In the genomic region with DNA sequence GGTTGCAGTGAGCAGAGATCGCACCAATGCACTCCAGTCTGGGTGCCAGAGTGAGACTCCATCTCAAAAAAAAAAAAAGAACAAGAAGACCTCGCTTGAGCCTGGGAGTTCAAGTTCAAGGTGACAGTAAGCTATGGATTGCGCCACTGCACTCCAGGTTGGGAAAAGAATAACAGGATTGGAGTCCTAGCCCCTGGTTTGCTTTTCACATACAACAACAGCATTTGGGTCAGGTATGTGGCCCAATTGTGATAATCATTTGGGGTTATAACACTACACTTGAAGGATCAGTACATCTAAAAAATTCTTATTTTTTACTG, we compare ENCODE assay signal across 1 cellular context.
TF ChIP-seq lines count a peak whose summit lies in the region.

No MANE protein-coding gene starts in this region.

TF ChIP-seq in HepG2, 621 proteins besides CTCF, POLR2A, EP300 and RAD21 (continued from another document and continues in another):
- TF ChIP-seq, protein P1, sequence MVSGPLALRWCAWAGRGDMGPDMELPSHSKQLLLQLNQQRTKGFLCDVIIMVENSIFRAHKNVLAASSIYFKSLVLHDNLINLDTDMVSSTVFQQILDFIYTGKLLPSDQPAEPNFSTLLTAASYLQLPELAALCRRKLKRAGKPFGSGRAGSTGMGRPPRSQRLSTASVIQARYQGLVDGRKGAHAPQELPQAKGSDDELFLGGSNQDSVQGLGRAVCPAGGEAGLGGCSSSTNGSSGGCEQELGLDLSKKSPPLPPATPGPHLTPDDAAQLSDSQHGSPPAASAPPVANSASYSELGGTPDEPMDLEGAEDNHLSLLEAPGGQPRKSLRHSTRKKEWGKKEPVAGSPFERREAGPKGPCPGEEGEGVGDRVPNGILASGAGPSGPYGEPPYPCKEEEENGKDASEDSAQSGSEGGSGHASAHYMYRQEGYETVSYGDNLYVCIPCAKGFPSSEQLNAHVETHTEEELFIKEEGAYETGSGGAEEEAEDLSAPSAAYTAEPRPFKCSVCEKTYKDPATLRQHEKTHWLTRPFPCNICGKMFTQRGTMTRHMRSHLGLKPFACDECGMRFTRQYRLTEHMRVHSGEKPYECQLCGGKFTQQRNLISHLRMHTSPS (CRISPR knock-in tag; IDR thresholded peaks at IDR 0.05; ENCODE audit: low read depth) = no peak
- TF ChIP-seq, protein P2, sequence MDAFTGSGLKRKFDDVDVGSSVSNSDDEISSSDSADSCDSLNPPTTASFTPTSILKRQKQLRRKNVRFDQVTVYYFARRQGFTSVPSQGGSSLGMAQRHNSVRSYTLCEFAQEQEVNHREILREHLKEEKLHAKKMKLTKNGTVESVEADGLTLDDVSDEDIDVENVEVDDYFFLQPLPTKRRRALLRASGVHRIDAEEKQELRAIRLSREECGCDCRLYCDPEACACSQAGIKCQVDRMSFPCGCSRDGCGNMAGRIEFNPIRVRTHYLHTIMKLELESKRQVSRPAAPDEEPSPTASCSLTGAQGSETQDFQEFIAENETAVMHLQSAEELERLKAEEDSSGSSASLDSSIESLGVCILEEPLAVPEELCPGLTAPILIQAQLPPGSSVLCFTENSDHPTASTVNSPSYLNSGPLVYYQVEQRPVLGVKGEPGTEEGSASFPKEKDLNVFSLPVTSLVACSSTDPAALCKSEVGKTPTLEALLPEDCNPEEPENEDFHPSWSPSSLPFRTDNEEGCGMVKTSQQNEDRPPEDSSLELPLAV (CRISPR knock-in tag; conservative IDR thresholded peaks at IDR 0.05; ENCODE audit: low read depth) = no peak
- TF ChIP-seq DPF2 (CRISPR knock-in tag; IDR thresholded peaks at IDR 0.05; ENCODE audit: borderline replicate concordance, low read depth) (0 out of 2 replicates have a peak, but pooled peaks have one; percentile 33), ZNF724P (CRISPR knock-in tag; IDR thresholded peaks at IDR 0.05; ENCODE audit: borderline replicate concordance) (no peak), ZNF552 (CRISPR knock-in tag; IDR thresholded peaks at IDR 0.05; ENCODE audit: borderline replicate concordance) (0 out of 2 replicates have a peak, but pooled peaks have one; percentile 6), SMAD9 (CRISPR knock-in tag; IDR thresholded peaks at IDR 0.05) (no peak), ZFP82 (CRISPR knock-in tag; IDR thresholded peaks at IDR 0.05; ENCODE audit: borderline replicate concordance) (no peak), ZFP1 (CRISPR knock-in tag; IDR thresholded peaks at IDR 0.05) (0 out of 2 replicates have a peak, but pooled peaks have one; percentile 29), BHLHE40 (IDR thresholded peaks at IDR 0.05; ENCODE audit: low read length) (no peak), HMG20B (CRISPR knock-in tag; conservative IDR thresholded peaks at IDR 0.05) (peak; percentile 71; the same call in 1 of the 2 replicates), ZNF17 (CRISPR knock-in tag; IDR thresholded peaks at IDR 0.05) (no peak), ZNF558 (CRISPR knock-in tag; IDR thresholded peaks at IDR 0.05; ENCODE audit: borderline replicate concordance) (no peak), PHF21A (CRISPR knock-in tag; IDR thresholded peaks at IDR 0.05) (peak; percentile 61), ZNF614 (CRISPR knock-in tag; IDR thresholded peaks at IDR 0.05; ENCODE audit: borderline replicate concordance) (peak; percentile 76), ZC3H13 (CRISPR knock-in tag; IDR thresholded peaks at IDR 0.05) (no peak), MED1 (CRISPR knock-in tag; IDR thresholded peaks at IDR 0.05) (peak; percentile 15; the same call in 1 of the 2 replicates)
- TF ChIP-seq, protein P3, sequence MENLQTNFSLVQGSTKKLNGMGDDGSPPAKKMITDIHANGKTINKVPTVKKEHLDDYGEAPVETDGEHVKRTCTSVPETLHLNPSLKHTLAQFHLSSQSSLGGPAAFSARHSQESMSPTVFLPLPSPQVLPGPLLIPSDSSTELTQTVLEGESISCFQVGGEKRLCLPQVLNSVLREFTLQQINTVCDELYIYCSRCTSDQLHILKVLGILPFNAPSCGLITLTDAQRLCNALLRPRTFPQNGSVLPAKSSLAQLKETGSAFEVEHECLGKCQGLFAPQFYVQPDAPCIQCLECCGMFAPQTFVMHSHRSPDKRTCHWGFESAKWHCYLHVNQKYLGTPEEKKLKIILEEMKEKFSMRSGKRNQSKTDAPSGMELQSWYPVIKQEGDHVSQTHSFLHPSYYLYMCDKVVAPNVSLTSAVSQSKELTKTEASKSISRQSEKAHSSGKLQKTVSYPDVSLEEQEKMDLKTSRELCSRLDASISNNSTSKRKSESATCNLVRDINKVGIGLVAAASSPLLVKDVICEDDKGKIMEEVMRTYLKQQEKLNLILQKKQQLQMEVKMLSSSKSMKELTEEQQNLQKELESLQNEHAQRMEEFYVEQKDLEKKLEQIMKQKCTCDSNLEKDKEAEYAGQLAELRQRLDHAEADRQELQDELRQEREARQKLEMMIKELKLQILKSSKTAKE (CRISPR knock-in tag; IDR thresholded peaks at IDR 0.05; ENCODE audit: borderline replicate concordance) = peak; percentile 73
- TF ChIP-seq, protein P4, sequence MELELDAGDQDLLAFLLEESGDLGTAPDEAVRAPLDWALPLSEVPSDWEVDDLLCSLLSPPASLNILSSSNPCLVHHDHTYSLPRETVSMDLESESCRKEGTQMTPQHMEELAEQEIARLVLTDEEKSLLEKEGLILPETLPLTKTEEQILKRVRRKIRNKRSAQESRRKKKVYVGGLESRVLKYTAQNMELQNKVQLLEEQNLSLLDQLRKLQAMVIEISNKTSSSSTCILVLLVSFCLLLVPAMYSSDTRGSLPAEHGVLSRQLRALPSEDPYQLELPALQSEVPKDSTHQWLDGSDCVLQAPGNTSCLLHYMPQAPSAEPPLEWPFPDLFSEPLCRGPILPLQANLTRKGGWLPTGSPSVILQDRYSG (CRISPR knock-in tag; IDR thresholded peaks at IDR 0.05) = no peak
- TF ChIP-seq, protein P5, sequence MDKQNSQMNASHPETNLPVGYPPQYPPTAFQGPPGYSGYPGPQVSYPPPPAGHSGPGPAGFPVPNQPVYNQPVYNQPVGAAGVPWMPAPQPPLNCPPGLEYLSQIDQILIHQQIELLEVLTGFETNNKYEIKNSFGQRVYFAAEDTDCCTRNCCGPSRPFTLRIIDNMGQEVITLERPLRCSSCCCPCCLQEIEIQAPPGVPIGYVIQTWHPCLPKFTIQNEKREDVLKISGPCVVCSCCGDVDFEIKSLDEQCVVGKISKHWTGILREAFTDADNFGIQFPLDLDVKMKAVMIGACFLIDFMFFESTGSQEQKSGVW (CRISPR knock-in tag; IDR thresholded peaks at IDR 0.05; ENCODE audit: borderline replicate concordance) = no peak
- TF ChIP-seq, protein P6, sequence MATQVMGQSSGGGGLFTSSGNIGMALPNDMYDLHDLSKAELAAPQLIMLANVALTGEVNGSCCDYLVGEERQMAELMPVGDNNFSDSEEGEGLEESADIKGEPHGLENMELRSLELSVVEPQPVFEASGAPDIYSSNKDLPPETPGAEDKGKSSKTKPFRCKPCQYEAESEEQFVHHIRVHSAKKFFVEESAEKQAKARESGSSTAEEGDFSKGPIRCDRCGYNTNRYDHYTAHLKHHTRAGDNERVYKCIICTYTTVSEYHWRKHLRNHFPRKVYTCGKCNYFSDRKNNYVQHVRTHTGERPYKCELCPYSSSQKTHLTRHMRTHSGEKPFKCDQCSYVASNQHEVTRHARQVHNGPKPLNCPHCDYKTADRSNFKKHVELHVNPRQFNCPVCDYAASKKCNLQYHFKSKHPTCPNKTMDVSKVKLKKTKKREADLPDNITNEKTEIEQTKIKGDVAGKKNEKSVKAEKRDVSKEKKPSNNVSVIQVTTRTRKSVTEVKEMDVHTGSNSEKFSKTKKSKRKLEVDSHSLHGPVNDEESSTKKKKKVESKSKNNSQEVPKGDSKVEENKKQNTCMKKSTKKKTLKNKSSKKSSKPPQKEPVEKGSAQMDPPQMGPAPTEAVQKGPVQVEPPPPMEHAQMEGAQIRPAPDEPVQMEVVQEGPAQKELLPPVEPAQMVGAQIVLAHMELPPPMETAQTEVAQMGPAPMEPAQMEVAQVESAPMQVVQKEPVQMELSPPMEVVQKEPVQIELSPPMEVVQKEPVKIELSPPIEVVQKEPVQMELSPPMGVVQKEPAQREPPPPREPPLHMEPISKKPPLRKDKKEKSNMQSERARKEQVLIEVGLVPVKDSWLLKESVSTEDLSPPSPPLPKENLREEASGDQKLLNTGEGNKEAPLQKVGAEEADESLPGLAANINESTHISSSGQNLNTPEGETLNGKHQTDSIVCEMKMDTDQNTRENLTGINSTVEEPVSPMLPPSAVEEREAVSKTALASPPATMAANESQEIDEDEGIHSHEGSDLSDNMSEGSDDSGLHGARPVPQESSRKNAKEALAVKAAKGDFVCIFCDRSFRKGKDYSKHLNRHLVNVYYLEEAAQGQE (IDR thresholded peaks at IDR 0.05; ENCODE audit: borderline replicate concordance in 1 of 2, low read depth in 1 of 2, low read length in 2 of 2) = peak in 1 of 2 experiments; percentile 59; a peak in 1 of 4 replicates
- TF ChIP-seq, protein P7, sequence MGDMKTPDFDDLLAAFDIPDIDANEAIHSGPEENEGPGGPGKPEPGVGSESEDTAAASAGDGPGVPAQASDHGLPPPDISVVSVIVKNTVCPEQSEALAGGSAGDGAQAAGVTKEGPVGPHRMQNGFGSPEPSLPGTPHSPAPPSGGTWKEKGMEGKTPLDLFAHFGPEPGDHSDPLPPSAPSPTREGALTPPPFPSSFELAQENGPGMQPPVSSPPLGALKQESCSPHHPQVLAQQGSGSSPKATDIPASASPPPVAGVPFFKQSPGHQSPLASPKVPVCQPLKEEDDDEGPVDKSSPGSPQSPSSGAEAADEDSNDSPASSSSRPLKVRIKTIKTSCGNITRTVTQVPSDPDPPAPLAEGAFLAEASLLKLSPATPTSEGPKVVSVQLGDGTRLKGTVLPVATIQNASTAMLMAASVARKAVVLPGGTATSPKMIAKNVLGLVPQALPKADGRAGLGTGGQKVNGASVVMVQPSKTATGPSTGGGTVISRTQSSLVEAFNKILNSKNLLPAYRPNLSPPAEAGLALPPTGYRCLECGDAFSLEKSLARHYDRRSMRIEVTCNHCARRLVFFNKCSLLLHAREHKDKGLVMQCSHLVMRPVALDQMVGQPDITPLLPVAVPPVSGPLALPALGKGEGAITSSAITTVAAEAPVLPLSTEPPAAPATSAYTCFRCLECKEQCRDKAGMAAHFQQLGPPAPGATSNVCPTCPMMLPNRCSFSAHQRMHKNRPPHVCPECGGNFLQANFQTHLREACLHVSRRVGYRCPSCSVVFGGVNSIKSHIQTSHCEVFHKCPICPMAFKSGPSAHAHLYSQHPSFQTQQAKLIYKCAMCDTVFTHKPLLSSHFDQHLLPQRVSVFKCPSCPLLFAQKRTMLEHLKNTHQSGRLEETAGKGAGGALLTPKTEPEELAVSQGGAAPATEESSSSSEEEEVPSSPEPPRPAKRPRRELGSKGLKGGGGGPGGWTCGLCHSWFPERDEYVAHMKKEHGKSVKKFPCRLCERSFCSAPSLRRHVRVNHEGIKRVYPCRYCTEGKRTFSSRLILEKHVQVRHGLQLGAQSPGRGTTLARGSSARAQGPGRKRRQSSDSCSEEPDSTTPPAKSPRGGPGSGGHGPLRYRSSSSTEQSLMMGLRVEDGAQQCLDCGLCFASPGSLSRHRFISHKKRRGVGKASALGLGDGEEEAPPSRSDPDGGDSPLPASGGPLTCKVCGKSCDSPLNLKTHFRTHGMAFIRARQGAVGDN (CRISPR knock-in tag; IDR thresholded peaks at IDR 0.05) = no peak
- TF ChIP-seq, protein P8, sequence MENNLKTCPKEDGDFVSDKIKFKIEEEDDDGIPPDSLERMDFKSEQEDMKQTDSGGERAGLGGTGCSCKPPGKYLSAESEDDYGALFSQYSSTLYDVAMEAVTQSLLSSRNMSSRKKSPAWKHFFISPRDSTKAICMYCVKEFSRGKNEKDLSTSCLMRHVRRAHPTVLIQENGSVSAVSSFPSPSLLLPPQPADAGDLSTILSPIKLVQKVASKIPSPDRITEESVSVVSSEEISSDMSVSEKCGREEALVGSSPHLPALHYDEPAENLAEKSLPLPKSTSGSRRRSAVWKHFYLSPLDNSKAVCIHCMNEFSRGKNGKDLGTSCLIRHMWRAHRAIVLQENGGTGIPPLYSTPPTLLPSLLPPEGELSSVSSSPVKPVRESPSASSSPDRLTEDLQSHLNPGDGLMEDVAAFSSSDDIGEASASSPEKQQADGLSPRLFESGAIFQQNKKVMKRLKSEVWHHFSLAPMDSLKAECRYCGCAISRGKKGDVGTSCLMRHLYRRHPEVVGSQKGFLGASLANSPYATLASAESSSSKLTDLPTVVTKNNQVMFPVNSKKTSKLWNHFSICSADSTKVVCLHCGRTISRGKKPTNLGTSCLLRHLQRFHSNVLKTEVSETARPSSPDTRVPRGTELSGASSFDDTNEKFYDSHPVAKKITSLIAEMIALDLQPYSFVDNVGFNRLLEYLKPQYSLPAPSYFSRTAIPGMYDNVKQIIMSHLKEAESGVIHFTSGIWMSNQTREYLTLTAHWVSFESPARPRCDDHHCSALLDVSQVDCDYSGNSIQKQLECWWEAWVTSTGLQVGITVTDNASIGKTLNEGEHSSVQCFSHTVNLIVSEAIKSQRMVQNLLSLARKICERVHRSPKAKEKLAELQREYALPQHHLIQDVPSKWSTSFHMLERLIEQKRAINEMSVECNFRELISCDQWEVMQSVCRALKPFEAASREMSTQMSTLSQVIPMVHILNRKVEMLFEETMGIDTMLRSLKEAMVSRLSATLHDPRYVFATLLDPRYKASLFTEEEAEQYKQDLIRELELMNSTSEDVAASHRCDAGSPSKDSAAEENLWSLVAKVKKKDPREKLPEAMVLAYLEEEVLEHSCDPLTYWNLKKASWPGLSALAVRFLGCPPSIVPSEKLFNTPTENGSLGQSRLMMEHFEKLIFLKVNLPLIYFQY (CRISPR knock-in tag; IDR thresholded peaks at IDR 0.05; ENCODE audit: borderline replicate concordance) = 0 out of 2 replicates have a peak, but pooled peaks have one; percentile 38
- TF ChIP-seq, protein P9, sequence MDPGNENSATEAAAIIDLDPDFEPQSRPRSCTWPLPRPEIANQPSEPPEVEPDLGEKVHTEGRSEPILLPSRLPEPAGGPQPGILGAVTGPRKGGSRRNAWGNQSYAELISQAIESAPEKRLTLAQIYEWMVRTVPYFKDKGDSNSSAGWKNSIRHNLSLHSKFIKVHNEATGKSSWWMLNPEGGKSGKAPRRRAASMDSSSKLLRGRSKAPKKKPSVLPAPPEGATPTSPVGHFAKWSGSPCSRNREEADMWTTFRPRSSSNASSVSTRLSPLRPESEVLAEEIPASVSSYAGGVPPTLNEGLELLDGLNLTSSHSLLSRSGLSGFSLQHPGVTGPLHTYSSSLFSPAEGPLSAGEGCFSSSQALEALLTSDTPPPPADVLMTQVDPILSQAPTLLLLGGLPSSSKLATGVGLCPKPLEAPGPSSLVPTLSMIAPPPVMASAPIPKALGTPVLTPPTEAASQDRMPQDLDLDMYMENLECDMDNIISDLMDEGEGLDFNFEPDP (CRISPR knock-in tag; conservative IDR thresholded peaks at IDR 0.05) = no peak
- TF ChIP-seq, protein P10, sequence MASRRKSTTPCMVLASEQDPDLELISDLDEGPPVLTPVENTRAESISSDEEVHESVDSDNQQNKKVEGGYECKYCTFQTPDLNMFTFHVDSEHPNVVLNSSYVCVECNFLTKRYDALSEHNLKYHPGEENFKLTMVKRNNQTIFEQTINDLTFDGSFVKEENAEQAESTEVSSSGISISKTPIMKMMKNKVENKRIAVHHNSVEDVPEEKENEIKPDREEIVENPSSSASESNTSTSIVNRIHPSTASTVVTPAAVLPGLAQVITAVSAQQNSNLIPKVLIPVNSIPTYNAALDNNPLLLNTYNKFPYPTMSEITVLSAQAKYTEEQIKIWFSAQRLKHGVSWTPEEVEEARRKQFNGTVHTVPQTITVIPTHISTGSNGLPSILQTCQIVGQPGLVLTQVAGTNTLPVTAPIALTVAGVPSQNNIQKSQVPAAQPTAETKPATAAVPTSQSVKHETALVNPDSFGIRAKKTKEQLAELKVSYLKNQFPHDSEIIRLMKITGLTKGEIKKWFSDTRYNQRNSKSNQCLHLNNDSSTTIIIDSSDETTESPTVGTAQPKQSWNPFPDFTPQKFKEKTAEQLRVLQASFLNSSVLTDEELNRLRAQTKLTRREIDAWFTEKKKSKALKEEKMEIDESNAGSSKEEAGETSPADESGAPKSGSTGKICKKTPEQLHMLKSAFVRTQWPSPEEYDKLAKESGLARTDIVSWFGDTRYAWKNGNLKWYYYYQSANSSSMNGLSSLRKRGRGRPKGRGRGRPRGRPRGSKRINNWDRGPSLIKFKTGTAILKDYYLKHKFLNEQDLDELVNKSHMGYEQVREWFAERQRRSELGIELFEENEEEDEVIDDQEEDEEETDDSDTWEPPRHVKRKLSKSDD (CRISPR knock-in tag; IDR thresholded peaks at IDR 0.05; ENCODE audit: low read depth) = no peak
